In genomic region chr5:149998281-149998680, GRCh38 we compare ENCODE assay signal across 34 cellular contexts. TPM values are rescaled to one million over a fixed set of nuclear protein-coding genes. Genes with fewer than 3 reads are reported as not detected.
"Had no signal": no experiment of that assay in that cellular context is flagged by ENCODE, and none has a peak within 500 bp of the region (broad histone marks: within the 10 kb centered on the region; RNA-seq: fewer than 3 reads in every experiment).

No MANE protein-coding gene starts in this region.

- DNase-seq: activated B cell treated with CpG ODN at 0.5 μM for 24 hours; activated CD4-positive, alpha-beta T cell treated with anti-CD3 and anti-CD28 coated beads, Interleukin-2, amount 50 U/mL, for 1 hour; activated gamma-delta T cell; activated naive CD4-positive, alpha-beta T cell treated with anti-CD3 and anti-CD28 coated beads, Interleukin-2, amount 10 ng/mL, durations not matched to agents 7 days and 5 days; activated T-cell treated with anti-CD3 and anti-CD28 coated beads for 4 hours; aorta; body of pancreas; caudate nucleus; cortex of kidney; effector memory CD8-positive, alpha-beta T cell; erythroblast; gastrocnemius medialis; glutamatergic neuron; left ventricle myocardium inferior; mesendoderm; sigmoid colon; small intestine; stimulated activated CD4-positive, alpha-beta T cell treated with anti-CD3 and anti-CD28 coated beads, Interleukin-4, amount 100 ng/mL, for 24 hours; T-helper 17 cell; T1000 had no signal

- H3K27ac ChIP-seq: body of pancreas, left ventricle myocardium inferior, sigmoid colon, thoracic aorta, upper lobe of left lung, vagina had no signal

- H3K27me3 Mint-ChIP-seq: activated B cell treated with CpG ODN at 0.5 μM for 24 hours; activated naive CD4-positive, alpha-beta T cell treated with anti-CD3 and anti-CD28 coated beads, Interleukin-2, amount 10 ng/mL, durations not matched to agents 7 days and 5 days; effector memory CD8-positive, alpha-beta T cell; stimulated activated naive CD8-positive, alpha-beta T cell treated with anti-CD3 and anti-CD28 coated beads, Interleukin-15, Interleukin-2, amounts not matched to agents 100 ng/mL and 50 ng/mL, for 24 hours; T-helper 17 cell had no signal

- H3K27me3 ChIP-seq: body of pancreas, gastrocnemius medialis, sigmoid colon, upper lobe of left lung, vagina had no signal

- ATAC-seq: body of pancreas; effector memory CD8-positive, alpha-beta T cell; gastrocnemius medialis; SK-N-SH treated with all-trans-retinoic acid at 6 μM for 48 hours; stimulated activated effector memory CD8-positive, alpha-beta T cell treated with anti-CD3 and anti-CD28 coated beads, Interleukin-12 subunit alpha, Interleukin-12 subunit beta, amount 100 ng/mL, for 72 hours; T-helper 17 cell had no signal

- H3K36me3 ChIP-seq: thoracic aorta, vagina had no signal

- H3K9me3 ChIP-seq: body of pancreas, gastrocnemius medialis, left ventricle myocardium inferior, sigmoid colon, thoracic aorta, upper lobe of left lung, vagina had no signal

- H3K4me3 Mint-ChIP-seq: T-helper 17 cell had no signal

- H3K9me3 Mint-ChIP-seq: activated B cell treated with CpG ODN at 0.5 μM for 24 hours; activated naive CD4-positive, alpha-beta T cell treated with anti-CD3 and anti-CD28 coated beads, Interleukin-2, amount 10 ng/mL, durations not matched to agents 7 days and 5 days; activated T-helper 1 cell treated with anti-CD3 and anti-CD28 coated beads, Interleukin-12 subunit alpha, Interleukin-12 subunit beta, Interleukin-2, Interleukin-4 antibody, amounts not matched to agents 30 ng/mL and 10 ng/mL and 1 ng/mL, durations not matched to agents 14 hours and 24 hours and 36 hours; effector memory CD8-positive, alpha-beta T cell; stimulated activated effector memory CD8-positive, alpha-beta T cell treated with anti-CD3 and anti-CD28 coated beads, Interleukin-12 subunit alpha, Interleukin-12 subunit beta, amount 100 ng/mL, for 72 hours; stimulated activated naive CD8-positive, alpha-beta T cell treated with anti-CD3 and anti-CD28 coated beads, Interleukin-15, Interleukin-2, amounts not matched to agents 100 ng/mL and 50 ng/mL, for 24 hours had no signal

- FAIRE-seq: islet of Langerhans, small intestine had no signal

- H3K27ac Mint-ChIP-seq: activated naive CD4-positive, alpha-beta T cell treated with anti-CD3 and anti-CD28 coated beads, Interleukin-2, amount 10 ng/mL, durations not matched to agents 7 days and 5 days; T-helper 17 cell had no signal

- H3K4me3 ChIP-seq: body of pancreas, gastrocnemius medialis, left ventricle myocardium inferior, lung, sigmoid colon, thoracic aorta, upper lobe of left lung, vagina had no signal

RNA-seq across cellular contexts. Expression of gene PDE6A, which starts 53.7 kb away (rescaled TPM):
- total RNA-seq: activated B cell treated with CpG ODN at 0.5 μM for 24 hours; activated T-helper 1 cell treated with anti-CD3 and anti-CD28 coated beads, Interleukin-12 subunit alpha, Interleukin-12 subunit beta, Interleukin-2, Interleukin-4 antibody, amounts not matched to agents 30 ng/mL and 10 ng/mL and 1 ng/mL, durations not matched to agents 14 hours and 24 hours and 36 hours; aorta; body of pancreas; gastrocnemius medialis; mononuclear cell; omental fat pad; posterior vena cava; sigmoid colon; subcutaneous adipose tissue; T-helper 17 cell; thoracic aorta; upper lobe of left lung had no signal
- polyA plus RNA-seq: neural cell had no signal
